ENCODE assay signal across 11 cellular contexts in the genomic region with DNA sequence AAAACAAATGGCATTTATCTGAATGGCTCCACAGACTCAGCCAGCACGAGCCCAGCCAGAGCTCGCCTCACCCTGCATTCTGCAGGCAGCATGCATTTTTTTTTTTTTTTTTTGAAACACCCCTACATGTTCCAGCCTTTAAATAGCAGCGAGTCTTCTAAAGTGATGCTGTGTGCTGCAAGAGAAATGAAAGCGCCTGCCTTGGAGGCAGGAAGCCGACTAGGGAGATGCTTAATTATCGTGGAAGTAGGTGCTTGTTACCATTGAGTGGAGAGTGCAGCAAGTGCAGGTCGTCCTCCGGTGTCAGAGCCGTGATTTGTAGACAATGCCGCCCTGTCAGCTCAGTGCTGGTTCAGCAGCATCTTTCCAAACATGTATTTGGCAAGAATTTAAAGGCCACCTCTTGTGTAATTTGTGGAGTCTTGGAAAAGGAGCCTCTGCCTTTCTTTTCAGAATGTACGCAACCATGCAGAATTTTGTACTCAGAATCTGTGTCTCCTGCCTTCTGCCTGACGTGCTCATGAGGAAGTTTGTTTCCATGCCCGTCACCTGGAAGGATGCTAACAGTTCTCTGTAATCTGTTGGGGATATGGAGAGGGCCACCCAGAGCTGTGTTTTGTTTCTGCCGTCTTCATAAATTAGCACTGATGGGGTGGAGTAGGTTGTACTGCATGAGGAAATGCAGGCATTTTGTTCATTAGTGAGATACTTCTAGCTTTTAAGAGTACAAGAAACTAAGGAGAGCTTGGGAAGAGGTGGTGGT.
A peak's percentile ranks its signal among the peaks of the same experiment; 100 is the strongest.
DNase-seq lines count a peak whose midpoint lies in the region; ATAC-seq and TF ChIP-seq lines count a peak whose summit lies in the region.
"Had no signal": no experiment of that assay in that cellular context is flagged by ENCODE, and none has a peak within 500 bp of the region (broad histone marks: within the 10 kb centered on the region; RNA-seq: fewer than 3 reads in every experiment).

No MANE protein-coding gene starts in this region.

- no peaks in the 10 kb centered on the region for H4K20me1 ChIP-seq in neural progenitor cell (ENCODE audit: low read depth)

- no peak overlapping the region for H3K9ac ChIP-seq in neural progenitor cell

- H3K36me3 Mint-ChIP-seq in neural progenitor cell = peaks cover 7% of the 10 kb centered on the region

- H3K4me1 ChIP-seq in neural progenitor cell = peaks cover 42% of the 10 kb centered on the region

- POLR2A ChIA-PET in AG04449 (lab: Yijun Ruan, JAX) = interaction anchor here (0.6 to 0.7 kb wide), 3 partner anchors 40 to 171 kb away, joined by 3 read pairs; no protein-coding TSS in a partner anchor

- peaks cover 18% of the 10 kb centered on the region for H3F3A ChIP-seq in neural progenitor cell (ENCODE audit: low read depth)

- TF ChIP-seq CTCF in AG04449 (IDR thresholded peaks at IDR 0.05; ENCODE audit: insufficient read depth, low read length, missing control alignments) = no peak
- TF ChIP-seq CTCF in epithelial cell of esophagus (IDR thresholded peaks at IDR 0.05; ENCODE audit: insufficient read depth, low read depth, low read length, missing control alignments) = no peak
- no peak for TF ChIP-seq CTCF in neural progenitor cell (IDR thresholded peaks at IDR 0.05)

- peak overlapping the region; percentile 79 for H3K27ac ChIP-seq in neural progenitor cell

- peak overlapping the region; percentile 81 for H3K4me2 ChIP-seq in neural progenitor cell

- H3K4me3 ChIP-seq in AG04449 (ENCODE audit: low read depth, low read length) = peak overlapping the region; percentile 41
- H3K4me3 ChIP-seq in epithelial cell of esophagus (ENCODE audit: low read length) = no peak overlapping the region
- peak overlapping the region; percentile 39 for H3K4me3 ChIP-seq in neural progenitor cell

- peak overlapping the region; percentile 81 for H3K4me3 Mint-ChIP-seq in neural progenitor cell
- H3K4me3 Mint-ChIP-seq: central memory CD8-positive, alpha-beta T cell had no signal

- DNase-seq in AG04449 (ENCODE audit: low read depth, low spot score) = peak; percentile 19
- peak; percentile 53 for DNase-seq in NCI-H146 (lab: John Stamatoyannopoulos, UW)
- peak; percentile 18 for DNase-seq in epithelial cell of esophagus (ENCODE audit: low read depth)
- peak; percentile 62 for DNase-seq in neural progenitor cell (ENCODE audit: low spot score)
- no peak for DNase-seq in T-helper 1 cell
- DNase-seq in SIG-M5 treated with dmso at 0.1 percent for 504 hours (lab: John Stamatoyannopoulos, UW; ENCODE audit: unreplicated experiment) = no peak
- DNase-seq in NCI-H526 (lab: John Stamatoyannopoulos, UW) = no peak
- DNase-seq: DND-41, SHP77 had no signal

- H2AFZ ChIP-seq in neural progenitor cell (replicated peaks) = peak overlapping the region; percentile 4

- ATAC-seq in GM21526 (IDR thresholded peaks at IDR 0.05; ENCODE audit: low FRiP score, unreplicated experiment) = no peak

- H3K27me3 ChIP-seq in neural progenitor cell = no peaks in the 10 kb centered on the region

- no peaks in the 10 kb centered on the region for H3K9me3 ChIP-seq in neural progenitor cell (ENCODE audit: low read depth)

- no peaks in the 10 kb centered on the region for H3K9me3 Mint-ChIP-seq in neural progenitor cell
- H3K9me3 Mint-ChIP-seq: central memory CD8-positive, alpha-beta T cell had no signal

- peaks cover 11% of the 10 kb centered on the region for H3K79me2 ChIP-seq in neural progenitor cell (ENCODE audit: low read depth)

- peaks cover 24% of the 10 kb centered on the region for H3K4me1 Mint-ChIP-seq in neural progenitor cell

- H3K36me3 ChIP-seq in neural progenitor cell = no peaks in the 10 kb centered on the region

- H3K27ac Mint-ChIP-seq in neural progenitor cell = no peak overlapping the region

- CTCF ChIA-PET in AG04449 (lab: Yijun Ruan, JAX) = interaction anchor here (1.0 to 1.7 kb wide), 4 partner anchors 130 to 447 kb away, joined by 3 to 5 read pairs (median 4); no protein-coding TSS in a partner anchor

- no peaks in the 10 kb centered on the region for H3K27me3 Mint-ChIP-seq in neural progenitor cell (ENCODE audit: insufficient read depth, low read depth)
- H3K27me3 Mint-ChIP-seq: central memory CD8-positive, alpha-beta T cell had no signal

Comparison
In these comparisons a context has a peak if more than half of its experiments do, and no peak if none do; other contexts are left out.
1. DNase-seq: peak in AG04449 (single experiment), NCI-H146 (single experiment), epithelial cell of esophagus (single experiment) and neural progenitor cell (single experiment); none in T-helper 1 cell (0 of 5), SIG-M5 treated with dmso at 0.1 percent for 504 hours (single experiment) and NCI-H526 (0 of 2).